Comparison of ENCODE assay signal across 15 cellular contexts in genomic region chr2:160868891-160869290, GRCh38.
DNase-seq lines count a peak whose midpoint lies in the region; ATAC-seq and TF ChIP-seq lines count a peak whose summit lies in the region.
"Had no signal": no experiment of that assay in that cellular context is flagged by ENCODE, and none has a peak within 500 bp of the region (broad histone marks: within the 10 kb centered on the region; RNA-seq: fewer than 3 reads in every experiment).

No MANE protein-coding gene starts in this region.

- intact Hi-C loops in CD4-positive, alpha-beta T cell (cut with DNase I, micrococcal nuclease), result no loop called here
- intact Hi-C loops in Calu3 (cut with micrococcal nuclease; ENCODE audit: unreplicated experiment), result no loop called here

- H3K27me3 ChIP-seq in osteoblast (ENCODE audit: insufficient read depth, low read length), result no peaks in the 10 kb centered on the region
- no peaks in the 10 kb centered on the region for H3K27me3 ChIP-seq in CD4-positive, alpha-beta T cell (ENCODE audit: control insufficient read depth, insufficient read depth, low read length)

- no peaks in the 10 kb centered on the region for H3K9me3 ChIP-seq in osteoblast (ENCODE audit: low read depth, low read length)
- H3K9me3 ChIP-seq in CD4-positive, alpha-beta T cell (ENCODE audit: control insufficient read depth, low read length), result no peaks in the 10 kb centered on the region

- BruUV-seq in Calu3 (replicated peaks; lab: Mats Ljungman, UMichigan), result no TSS peak

- no peaks in the 10 kb centered on the region for H3K79me2 ChIP-seq in osteoblast (ENCODE audit: insufficient read depth, low read length)

- H4K20me1 ChIP-seq in osteoblast (ENCODE audit: insufficient read depth, low read length), result no peaks in the 10 kb centered on the region

- H2AFZ ChIP-seq in osteoblast (ENCODE audit: low read length), result no peak overlapping the region

- no peak overlapping the region for H3K4me3 Mint-ChIP-seq in CD4-positive, alpha-beta T cell
- no peak overlapping the region for H3K4me3 Mint-ChIP-seq in Calu3 (ENCODE audit: low read depth, unreplicated experiment)
- H3K4me3 Mint-ChIP-seq: activated naive CD8-positive, alpha-beta T cell treated with anti-CD3 and anti-CD28 coated beads, Interleukin-2, amount 10 ng/mL, durations not matched to agents 7 days and 5 days; activated T-cell treated with anti-CD3 and anti-CD28 coated beads, Interleukin-2, amount 50 U/mL, for 4 hours; B cell had no signal

- CTCF ChIA-PET in CD4-positive, alpha-beta T cell (lab: Charles Lee), result no interaction called here
- CTCF ChIA-PET in Calu3 (lab: Charles Lee), result no interaction called here

- POLR2A ChIA-PET in CD4-positive, alpha-beta T cell (lab: Charles Lee), result no interaction called here

- no peaks in the 10 kb centered on the region for H3K36me3 ChIP-seq in osteoblast (ENCODE audit: insufficient read depth, low read length)

- H3K27ac Mint-ChIP-seq in CD4-positive, alpha-beta T cell, result no peak overlapping the region
- no peak overlapping the region for H3K27ac Mint-ChIP-seq in Calu3 (ENCODE audit: unreplicated experiment)
- H3K27ac Mint-ChIP-seq: activated naive CD8-positive, alpha-beta T cell treated with anti-CD3 and anti-CD28 coated beads, Interleukin-2, amount 10 ng/mL, durations not matched to agents 7 days and 5 days; B cell had no signal

- peak overlapping the region; percentile 12 for H3K27ac ChIP-seq in osteoblast (ENCODE audit: low read depth, low read length)
- no peak overlapping the region for H3K27ac ChIP-seq in CD4-positive, alpha-beta T cell (ENCODE audit: low read depth, low read length)

- H3K4me1 Mint-ChIP-seq in CD4-positive, alpha-beta T cell (ENCODE audit: low read depth), result no peaks in the 10 kb centered on the region
- H3K4me1 Mint-ChIP-seq in Calu3 (ENCODE audit: low read depth, unreplicated experiment), result no peaks in the 10 kb centered on the region
- H3K4me1 Mint-ChIP-seq: activated naive CD8-positive, alpha-beta T cell treated with anti-CD3 and anti-CD28 coated beads, Interleukin-2, amount 10 ng/mL, durations not matched to agents 7 days and 5 days; B cell had no signal

- no peaks in the 10 kb centered on the region for H3K27me3 Mint-ChIP-seq in CD4-positive, alpha-beta T cell
- no peaks in the 10 kb centered on the region for H3K27me3 Mint-ChIP-seq in Calu3 (ENCODE audit: unreplicated experiment)

- H3K9me3 Mint-ChIP-seq in CD4-positive, alpha-beta T cell, result no peaks in the 10 kb centered on the region
- H3K9me3 Mint-ChIP-seq in Calu3 (ENCODE audit: low read depth, unreplicated experiment), result no peaks in the 10 kb centered on the region
- H3K9me3 Mint-ChIP-seq: activated naive CD8-positive, alpha-beta T cell treated with anti-CD3 and anti-CD28 coated beads, Interleukin-2, amount 10 ng/mL, durations not matched to agents 7 days and 5 days; activated T-cell treated with anti-CD3 and anti-CD28 coated beads, Interleukin-2, amount 50 U/mL, for 4 hours had no signal

- TF ChIP-seq CTCF in AG10803 (conservative IDR thresholded peaks at IDR 0.05; ENCODE audit: low read length) (no peak), osteoblast (IDR thresholded peaks at IDR 0.05; ENCODE audit: extremely low read depth, low read depth, low read length) (no peak), Calu3 (IDR thresholded peaks at IDR 0.05; ENCODE audit: unreplicated experiment) (no peak)
- TF ChIP-seq CTCF in CD4-positive, alpha-beta T cell (IDR thresholded peaks at IDR 0.05), result no peak

- no peaks in the 10 kb centered on the region for H3K36me3 Mint-ChIP-seq in CD4-positive, alpha-beta T cell (ENCODE audit: low read depth)
- H3K36me3 Mint-ChIP-seq in Calu3 (ENCODE audit: insufficient read depth, unreplicated experiment), result no peaks in the 10 kb centered on the region
- H3K36me3 Mint-ChIP-seq: activated naive CD8-positive, alpha-beta T cell treated with anti-CD3 and anti-CD28 coated beads, Interleukin-2, amount 10 ng/mL, durations not matched to agents 7 days and 5 days had no signal

- peak overlapping the region; percentile 33 for H3K4me2 ChIP-seq in osteoblast (ENCODE audit: insufficient read depth, low read length)

- ATAC-seq in GM18517 (IDR thresholded peaks at IDR 0.05; ENCODE audit: unreplicated experiment), result no peak
- no peak for ATAC-seq in CD4-positive, alpha-beta T cell (ENCODE audit: poor library complexity)
- ATAC-seq: activated T-cell treated with anti-CD3 and anti-CD28 coated beads, Interleukin-2, amount 50 U/mL, for 4 hours had no signal

- peaks cover 25% of the 10 kb centered on the region for H3K4me1 ChIP-seq in osteoblast (ENCODE audit: insufficient read depth, low read length)

- H3K4me3 ChIP-seq in AG10803 (ENCODE audit: low read length) (no peak overlapping the region), osteoblast (ENCODE audit: insufficient read depth, low read length) (no peak overlapping the region)

- DNase-seq in AG10803 (ENCODE audit: low read depth) (peak; percentile 25), M059J (ENCODE audit: low read depth) (peak; percentile 7), fibroblast of peridontal ligament (ENCODE audit: extremely low read depth) (peak; percentile 31), osteoblast (ENCODE audit: insufficient read length, low spot score, missing footprints) (no peak), Calu3 (no peak), NCI-H1092 treated with DMSO at 0.1 percent for 48 hours (lab: John Stamatoyannopoulos, UW) (no peak)
- no peak for DNase-seq in CD4-positive, alpha-beta T cell
- DNase-seq: activated CD4-positive, alpha-beta T cell treated with anti-CD3 and anti-CD28 coated beads, Interleukin-2, amount 50 U/mL, for 4 hours; activated naive CD8-positive, alpha-beta T cell treated with anti-CD3 and anti-CD28 coated beads, Interleukin-2, amount 10 ng/mL, durations not matched to agents 7 days and 5 days; activated T-cell treated with anti-CD3 and anti-CD28 coated beads, Interleukin-2, amount 50 U/mL, for 4 hours; kidney glomerular epithelial cell; NCI-H187; NCI-H510A had no signal

Comparison
In these comparisons a context has a peak if more than half of its experiments do, and no peak if none do; other contexts are left out.
1. DNase-seq: peak in AG10803 (single experiment), M059J (single experiment) and fibroblast of peridontal ligament (single experiment); none in osteoblast (single experiment), CD4-positive, alpha-beta T cell (0 of 10), Calu3 (single experiment) and NCI-H1092 treated with DMSO at 0.1 percent for 48 hours (single experiment).